Comparison of ENCODE assay signal across 1 cellular context in genomic region chr17:45308840-45309239, GRCh38.
TF ChIP-seq lines count a peak whose summit lies in the region.

No MANE protein-coding gene starts in this region.

TF ChIP-seq in K562, 482 proteins besides CTCF, POLR2A, EP300 and RAD21 (continued from another document):
- TF ChIP-seq, protein P1, sequence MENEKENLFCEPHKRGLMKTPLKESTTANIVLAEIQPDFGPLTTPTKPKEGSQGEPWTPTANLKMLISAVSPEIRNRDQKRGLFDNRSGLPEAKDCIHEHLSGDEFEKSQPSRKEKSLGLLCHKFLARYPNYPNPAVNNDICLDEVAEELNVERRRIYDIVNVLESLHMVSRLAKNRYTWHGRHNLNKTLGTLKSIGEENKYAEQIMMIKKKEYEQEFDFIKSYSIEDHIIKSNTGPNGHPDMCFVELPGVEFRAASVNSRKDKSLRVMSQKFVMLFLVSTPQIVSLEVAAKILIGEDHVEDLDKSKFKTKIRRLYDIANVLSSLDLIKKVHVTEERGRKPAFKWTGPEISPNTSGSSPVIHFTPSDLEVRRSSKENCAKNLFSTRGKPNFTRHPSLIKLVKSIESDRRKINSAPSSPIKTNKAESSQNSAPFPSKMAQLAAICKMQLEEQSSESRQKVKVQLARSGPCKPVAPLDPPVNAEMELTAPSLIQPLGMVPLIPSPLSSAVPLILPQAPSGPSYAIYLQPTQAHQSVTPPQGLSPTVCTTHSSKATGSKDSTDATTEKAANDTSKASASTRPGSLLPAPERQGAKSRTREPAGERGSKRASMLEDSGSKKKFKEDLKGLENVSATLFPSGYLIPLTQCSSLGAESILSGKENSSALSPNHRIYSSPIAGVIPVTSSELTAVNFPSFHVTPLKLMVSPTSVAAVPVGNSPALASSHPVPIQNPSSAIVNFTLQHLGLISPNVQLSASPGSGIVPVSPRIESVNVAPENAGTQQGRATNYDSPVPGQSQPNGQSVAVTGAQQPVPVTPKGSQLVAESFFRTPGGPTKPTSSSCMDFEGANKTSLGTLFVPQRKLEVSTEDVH (IDR thresholded peaks at IDR 0.05; ENCODE audit: low read depth, partially characterized antibody): no peak
- peak; percentile 82 for TF ChIP-seq ZNF121 (CRISPR knock-in tag; conservative IDR thresholded peaks at IDR 0.05)
